Comparison of ENCODE assay signal across 1 cellular context in genomic region chr17:36198831-36199465, GRCh38.
TF ChIP-seq lines count a peak whose summit lies in the region.

No MANE protein-coding gene starts in this region.

TF ChIP-seq in K562, 482 proteins besides CTCF, POLR2A, EP300 and RAD21 (continued from another document):
- TF ChIP-seq MAFK (IDR thresholded peaks at IDR 0.05; ENCODE audit: low read length) (peak; percentile 54), RCOR1 (IDR thresholded peaks at IDR 0.05; ENCODE audit: borderline replicate concordance in 1 of 2, low read depth in 2 of 2, low read length in 2 of 2) (0 out of 4 replicates have a peak, but pooled peaks of 1 of the 2 experiments have one; percentile 14), PRMT5 (CRISPR knock-in tag; IDR thresholded peaks at IDR 0.05) (no peak), NRF1 (conservative IDR thresholded peaks at IDR 0.05 in 1 of 2, IDR thresholded peaks at IDR 0.05 in 1 of 2) (no peak), MAFF (IDR thresholded peaks at IDR 0.05; ENCODE audit: low read length) (0 out of 2 replicates have a peak, but pooled peaks have one; percentile 21), NR4A1 (CRISPR knock-in tag; IDR thresholded peaks at IDR 0.05) (no peak), NR4A1 (tag; IDR thresholded peaks at IDR 0.05) (no peak), ZNF274 (IDR thresholded peaks at IDR 0.05; ENCODE audit: borderline replicate concordance, low read depth, low read length) (no peak), ZNF316 (IDR thresholded peaks at IDR 0.05) (peak; percentile 69), MXD1 (CRISPR knock-in tag; IDR thresholded peaks at IDR 0.05; ENCODE audit: borderline replicate concordance, poor library complexity, severe bottlenecking) (no peak), CEBPG (CRISPR knock-in tag; IDR thresholded peaks at IDR 0.05) (no peak), CEBPG (tag; conservative IDR thresholded peaks at IDR 0.05 in 1 of 2, IDR thresholded peaks at IDR 0.05 in 1 of 2) (no peak), NFATC3 (IDR thresholded peaks at IDR 0.05) (no peak), DPF2 (IDR thresholded peaks at IDR 0.05) (no peak), JUND (IDR thresholded peaks at IDR 0.05; ENCODE audit: borderline replicate concordance, low read depth, low read length) (0 out of 2 replicates have a peak, but pooled peaks have one; percentile 12), JUND (tag; IDR thresholded peaks at IDR 0.05; ENCODE audit: borderline replicate concordance, low read depth, low read length) (no peak), KDM4B (IDR thresholded peaks at IDR 0.05; ENCODE audit: borderline replicate concordance in 2 of 2, low read depth in 1 of 2) (no peak), MCM5 (IDR thresholded peaks at IDR 0.05; ENCODE audit: low read depth) (no peak)
- TF ChIP-seq, protein P1, sequence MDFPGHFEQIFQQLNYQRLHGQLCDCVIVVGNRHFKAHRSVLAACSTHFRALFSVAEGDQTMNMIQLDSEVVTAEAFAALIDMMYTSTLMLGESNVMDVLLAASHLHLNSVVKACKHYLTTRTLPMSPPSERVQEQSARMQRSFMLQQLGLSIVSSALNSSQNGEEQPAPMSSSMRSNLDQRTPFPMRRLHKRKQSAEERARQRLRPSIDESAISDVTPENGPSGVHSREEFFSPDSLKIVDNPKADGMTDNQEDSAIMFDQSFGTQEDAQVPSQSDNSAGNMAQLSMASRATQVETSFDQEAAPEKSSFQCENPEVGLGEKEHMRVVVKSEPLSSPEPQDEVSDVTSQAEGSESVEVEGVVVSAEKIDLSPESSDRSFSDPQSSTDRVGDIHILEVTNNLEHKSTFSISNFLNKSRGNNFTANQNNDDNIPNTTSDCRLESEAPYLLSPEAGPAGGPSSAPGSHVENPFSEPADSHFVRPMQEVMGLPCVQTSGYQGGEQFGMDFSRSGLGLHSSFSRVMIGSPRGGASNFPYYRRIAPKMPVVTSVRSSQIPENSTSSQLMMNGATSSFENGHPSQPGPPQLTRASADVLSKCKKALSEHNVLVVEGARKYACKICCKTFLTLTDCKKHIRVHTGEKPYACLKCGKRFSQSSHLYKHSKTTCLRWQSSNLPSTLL (IDR thresholded peaks at IDR 0.05) = no peak
- TF ChIP-seq, protein P2, sequence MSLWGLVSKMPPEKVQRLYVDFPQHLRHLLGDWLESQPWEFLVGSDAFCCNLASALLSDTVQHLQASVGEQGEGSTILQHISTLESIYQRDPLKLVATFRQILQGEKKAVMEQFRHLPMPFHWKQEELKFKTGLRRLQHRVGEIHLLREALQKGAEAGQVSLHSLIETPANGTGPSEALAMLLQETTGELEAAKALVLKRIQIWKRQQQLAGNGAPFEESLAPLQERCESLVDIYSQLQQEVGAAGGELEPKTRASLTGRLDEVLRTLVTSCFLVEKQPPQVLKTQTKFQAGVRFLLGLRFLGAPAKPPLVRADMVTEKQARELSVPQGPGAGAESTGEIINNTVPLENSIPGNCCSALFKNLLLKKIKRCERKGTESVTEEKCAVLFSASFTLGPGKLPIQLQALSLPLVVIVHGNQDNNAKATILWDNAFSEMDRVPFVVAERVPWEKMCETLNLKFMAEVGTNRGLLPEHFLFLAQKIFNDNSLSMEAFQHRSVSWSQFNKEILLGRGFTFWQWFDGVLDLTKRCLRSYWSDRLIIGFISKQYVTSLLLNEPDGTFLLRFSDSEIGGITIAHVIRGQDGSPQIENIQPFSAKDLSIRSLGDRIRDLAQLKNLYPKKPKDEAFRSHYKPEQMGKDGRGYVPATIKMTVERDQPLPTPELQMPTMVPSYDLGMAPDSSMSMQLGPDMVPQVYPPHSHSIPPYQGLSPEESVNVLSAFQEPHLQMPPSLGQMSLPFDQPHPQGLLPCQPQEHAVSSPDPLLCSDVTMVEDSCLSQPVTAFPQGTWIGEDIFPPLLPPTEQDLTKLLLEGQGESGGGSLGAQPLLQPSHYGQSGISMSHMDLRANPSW (CRISPR knock-in tag; IDR thresholded peaks at IDR 0.05) = no peak
- TF ChIP-seq, protein P3, sequence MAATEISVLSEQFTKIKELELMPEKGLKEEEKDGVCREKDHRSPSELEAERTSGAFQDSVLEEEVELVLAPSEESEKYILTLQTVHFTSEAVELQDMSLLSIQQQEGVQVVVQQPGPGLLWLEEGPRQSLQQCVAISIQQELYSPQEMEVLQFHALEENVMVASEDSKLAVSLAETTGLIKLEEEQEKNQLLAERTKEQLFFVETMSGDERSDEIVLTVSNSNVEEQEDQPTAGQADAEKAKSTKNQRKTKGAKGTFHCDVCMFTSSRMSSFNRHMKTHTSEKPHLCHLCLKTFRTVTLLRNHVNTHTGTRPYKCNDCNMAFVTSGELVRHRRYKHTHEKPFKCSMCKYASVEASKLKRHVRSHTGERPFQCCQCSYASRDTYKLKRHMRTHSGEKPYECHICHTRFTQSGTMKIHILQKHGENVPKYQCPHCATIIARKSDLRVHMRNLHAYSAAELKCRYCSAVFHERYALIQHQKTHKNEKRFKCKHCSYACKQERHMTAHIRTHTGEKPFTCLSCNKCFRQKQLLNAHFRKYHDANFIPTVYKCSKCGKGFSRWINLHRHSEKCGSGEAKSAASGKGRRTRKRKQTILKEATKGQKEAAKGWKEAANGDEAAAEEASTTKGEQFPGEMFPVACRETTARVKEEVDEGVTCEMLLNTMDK (IDR thresholded peaks at IDR 0.05; ENCODE audit: borderline replicate concordance, insufficient read depth, low read depth, low read length, poor library complexity, severe bottlenecking) = no peak
